1 cellular context compared by ENCODE assay signal in genomic region chr19:14091086-14091884, GRCh38.
A peak's percentile ranks its signal among the peaks of the same experiment; 100 is the strongest.
TF ChIP-seq lines count a peak whose summit lies in the region.

No MANE protein-coding gene starts in this region.

TF ChIP-seq in HEK293, 187 proteins besides CTCF, POLR2A, EP300 and RAD21 (continued from another document):
- no peak for TF ChIP-seq ZNF670 (tag by site-specific recombination; IDR thresholded peaks at IDR 0.05; ENCODE audit: low read depth)
- peak; percentile 28; the same call in 1 of the 2 replicates for TF ChIP-seq KLF7 (tag by site-specific recombination; IDR thresholded peaks at IDR 0.05; ENCODE audit: borderline replicate concordance)
- peak; percentile 17; the same call in 1 of the 2 replicates for TF ChIP-seq ZBTB11 (tag by site-specific recombination; conservative IDR thresholded peaks at IDR 0.05; ENCODE audit: low read depth)
- TF ChIP-seq ZNF366 (tag by site-specific recombination; conservative IDR thresholded peaks at IDR 0.05), result no peak
- TF ChIP-seq ZBTB44 (tag by site-specific recombination; IDR thresholded peaks at IDR 0.05), result peak; percentile 22; the same call in 1 of the 2 replicates
- TF ChIP-seq ZSCAN30 (tag by site-specific recombination; IDR thresholded peaks at IDR 0.05), result 0 out of 2 replicates have a peak, but pooled peaks have one; percentile 51
- TF ChIP-seq ZNF76 (tag by site-specific recombination; IDR thresholded peaks at IDR 0.05; ENCODE audit: borderline replicate concordance, low read depth), result peak; percentile 52; the same call in 1 of the 2 replicates
- TF ChIP-seq ZNF621 (tag by site-specific recombination; IDR thresholded peaks at IDR 0.05), result no peak
- TF ChIP-seq ZBTB48 (tag by site-specific recombination; IDR thresholded peaks at IDR 0.05), result peak; percentile 52
- no peak for TF ChIP-seq ZNF830 (tag by site-specific recombination; IDR thresholded peaks at IDR 0.05; ENCODE audit: low read depth)
- peak; percentile 74 for TF ChIP-seq ZNF341 (tag by site-specific recombination; IDR thresholded peaks at IDR 0.05; ENCODE audit: low read depth)
- TF ChIP-seq, protein P1, sequence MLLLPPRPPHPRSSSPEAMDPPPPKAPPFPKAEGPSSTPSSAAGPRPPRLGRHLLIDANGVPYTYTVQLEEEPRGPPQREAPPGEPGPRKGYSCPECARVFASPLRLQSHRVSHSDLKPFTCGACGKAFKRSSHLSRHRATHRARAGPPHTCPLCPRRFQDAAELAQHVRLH (tag by site-specific recombination; IDR thresholded peaks at IDR 0.05), result no peak
- peak; percentile 82 for TF ChIP-seq ZFHX2 (tag by site-specific recombination; conservative IDR thresholded peaks at IDR 0.05)
- TF ChIP-seq ZBTB26 (tag by site-specific recombination; optimal IDR thresholded peaks at IDR 0.05), result peak; percentile 75
